8 cellular contexts compared by ENCODE assay signal in the genomic region with DNA sequence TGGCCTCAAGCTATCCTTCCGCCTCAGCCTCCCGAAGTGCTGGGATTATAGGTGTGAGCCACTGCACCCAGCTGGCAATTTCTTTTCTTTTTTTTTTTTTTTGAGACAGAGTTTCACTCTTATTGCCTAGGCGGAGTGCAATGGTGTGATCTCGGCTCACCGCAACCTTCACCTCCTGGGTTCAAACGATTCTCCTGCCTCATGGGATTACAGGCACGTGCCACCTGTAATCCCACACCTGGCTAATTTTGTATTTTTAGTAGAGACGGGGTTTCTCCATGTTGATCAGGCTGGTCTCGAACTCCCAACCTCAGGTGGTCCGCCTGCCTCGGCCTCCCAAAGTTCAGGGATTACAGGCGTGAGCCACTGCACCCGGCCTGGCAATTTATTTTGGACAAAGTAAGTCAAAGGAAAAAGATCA. TPM values are rescaled to one million over a fixed set of nuclear protein-coding genes. Genes with fewer than 3 reads are reported as not detected.
DNase-seq lines count a peak whose midpoint lies in the region; ATAC-seq and TF ChIP-seq lines count a peak whose summit lies in the region.
"Not testable (repeated sequence)": the region's sequence is repeated elsewhere in the genome, so short reads cannot be mapped to it uniquely, and the experiment has no call there.

No MANE protein-coding gene starts in this region.

- peak overlapping the region; percentile 92 to 96 (median 93) for H3K4me3 Mint-ChIP-seq in CD4-positive, alpha-beta memory T cell
- H3K4me3 Mint-ChIP-seq in WTC11 = peak overlapping the region; percentile 27
- H3K4me3 Mint-ChIP-seq in stimulated activated naive CD8-positive, alpha-beta T cell treated with anti-CD3 and anti-CD28 coated beads, Interleukin-15, amount 100 ng/mL, for 72 hours = peak overlapping the region; percentile 93

- ATAC-seq in WTC11; activated naive CD4-positive, alpha-beta T cell treated with anti-CD3 and anti-CD28 coated beads, Interleukin-2, amount 50 U/mL, for 72 hours; left lung; stimulated activated naive CD8-positive, alpha-beta T cell treated with anti-CD3 and anti-CD28 coated beads, Interleukin-15, amount 100 ng/mL, for 72 hours: not testable (repeated sequence)

- not testable (repeated sequence) for H3K9ac ChIP-seq in KMS-11

- peaks cover 75% of the 10 kb centered on the region for H3K4me1 ChIP-seq in CD4-positive, alpha-beta memory T cell (ENCODE audit: insufficient read depth, low read length)
- peaks cover 75% of the 10 kb centered on the region for H3K4me1 ChIP-seq in KMS-11 (ENCODE audit: low read depth, poor library complexity, severe bottlenecking)
- H3K4me1 ChIP-seq in effector memory CD4-positive, alpha-beta T cell (ENCODE audit: control insufficient read depth, insufficient read depth, low read length, poor library complexity, severe bottlenecking) = peaks cover 57% of the 10 kb centered on the region
- peaks cover 50 to 85% of the 10 kb centered on the region in 2 donors for H3K4me1 ChIP-seq in left lung
- peaks cover 80 to 83% of the 10 kb centered on the region in 2 experiments for H3K4me1 ChIP-seq in neutrophil (ENCODE audit: control insufficient read depth in 1 of 2, insufficient read depth in 1 of 2, low read depth in 1 of 2, low read length in 1 of 2)

- POLR2A ChIA-PET in CD4-positive, alpha-beta memory T cell (lab: Charles Lee; ENCODE audit: partially characterized antibody) = interaction anchor here (0.6 to 18.5 kb wide), 15 partner anchors 7 to 454 kb away, joined by 3 to 620 read pairs (median 37); a partner anchor contains a TSS
- POLR2A ChIA-PET in WTC11 (lab: Charles Lee) = interaction anchor here (1.1 kb wide), 1 partner anchor 134 kb away, joined by 3 read pairs; no protein-coding TSS in a partner anchor

- H3K36me3 Mint-ChIP-seq in CD4-positive, alpha-beta memory T cell = peaks cover 13 to 39% of the 10 kb centered on the region in 2 donors
- not testable (repeated sequence) for H3K36me3 Mint-ChIP-seq in WTC11
- peaks cover 20 to 62% of the 10 kb centered on the region in 2 donors for H3K36me3 Mint-ChIP-seq in activated naive CD4-positive, alpha-beta T cell treated with anti-CD3 and anti-CD28 coated beads, Interleukin-2, amount 50 U/mL, for 72 hours

- not testable (repeated sequence) for H3K27me3 ChIP-seq in CD4-positive, alpha-beta memory T cell (ENCODE audit: insufficient read depth, low read length); KMS-11 (ENCODE audit: insufficient read depth, low read depth); effector memory CD4-positive, alpha-beta T cell (replicated peaks; ENCODE audit: control insufficient read depth, insufficient read depth, low read length, poor library complexity, severe bottlenecking); left lung; neutrophil

- not testable (repeated sequence) for TF ChIP-seq CTCF in KMS-11 (conservative IDR thresholded peaks at IDR 0.05; ENCODE audit: low read depth, low read length); WTC11 (IDR thresholded peaks at IDR 0.05); left lung (IDR thresholded peaks at IDR 0.05); neutrophil (IDR thresholded peaks at IDR 0.05)

- H3K27ac ChIP-seq in CD4-positive, alpha-beta memory T cell (ENCODE audit: low read depth, low read length) = peak overlapping the region; percentile 82
- H3K27ac ChIP-seq in KMS-11 = not testable (repeated sequence)
- peak overlapping the region; percentile 86 for H3K27ac ChIP-seq in effector memory CD4-positive, alpha-beta T cell (ENCODE audit: insufficient read depth, low read length, poor library complexity, severe bottlenecking)
- H3K27ac ChIP-seq in left lung = peak overlapping the region; percentile 90 to 93
- H3K27ac ChIP-seq in neutrophil = peak overlapping the region; percentile 96

- not testable (repeated sequence) for H2AFZ ChIP-seq in KMS-11 (ENCODE audit: low read depth)

- peak overlapping the region in 1 of 2 donors; percentile 94 for H3K4me3 ChIP-seq in CD4-positive, alpha-beta memory T cell (ENCODE audit: low read length in 2 of 2)
- not testable (repeated sequence) for H3K4me3 ChIP-seq in KMS-11 (IDR thresholded peaks at IDR 0.05; ENCODE audit: insufficient read depth, low read depth, low read length)
- peak overlapping the region; percentile 36 for H3K4me3 ChIP-seq in effector memory CD4-positive, alpha-beta T cell (ENCODE audit: insufficient read depth, low read depth, low read length, poor library complexity, severe bottlenecking)
- H3K4me3 ChIP-seq in left lung (peak overlapping the region in 1 of 2 donors; percentile 88), neutrophil (ENCODE audit: low read depth in 1 of 2, low read length in 1 of 2) (peak overlapping the region; percentile 98 to 99)

- not testable (repeated sequence) for H4K20me1 ChIP-seq in KMS-11 (ENCODE audit: insufficient read depth)

- H3K79me2 ChIP-seq in KMS-11 (ENCODE audit: insufficient read depth, low read depth) = peaks cover 50% of the 10 kb centered on the region

- peaks cover 24% of the 10 kb centered on the region for H3K36me3 ChIP-seq in CD4-positive, alpha-beta memory T cell (ENCODE audit: insufficient read depth, low read length)
- H3K36me3 ChIP-seq in KMS-11 (ENCODE audit: insufficient read depth) = not testable (repeated sequence)
- peaks cover 16% of the 10 kb centered on the region for H3K36me3 ChIP-seq in effector memory CD4-positive, alpha-beta T cell (ENCODE audit: control insufficient read depth, insufficient read depth, low read length)
- H3K36me3 ChIP-seq in left lung (peaks cover 0 to 21% of the 10 kb centered on the region in 2 donors), neutrophil (peaks cover 36% of the 10 kb centered on the region)

- H3K4me2 ChIP-seq in KMS-11 = peak overlapping the region; percentile 92; the same call in 1 of the 2 replicates

- DNase-seq in CD4-positive, alpha-beta memory T cell = peak in 1 of 5 donors; percentile 38
- not testable (repeated sequence) for DNase-seq in WTC11 (ENCODE audit: low spot score); activated naive CD4-positive, alpha-beta T cell treated with anti-CD3 and anti-CD28 coated beads, Interleukin-2, amount 50 U/mL, for 72 hours (ENCODE audit: low spot score in 2 of 2); effector memory CD4-positive, alpha-beta T cell; left lung
- peak in 1 of 2 donors; percentile 45 for DNase-seq in stimulated activated naive CD8-positive, alpha-beta T cell treated with anti-CD3 and anti-CD28 coated beads, Interleukin-15, amount 100 ng/mL, for 72 hours

- not testable (repeated sequence) for H3K9me3 Mint-ChIP-seq in CD4-positive, alpha-beta memory T cell; WTC11; activated naive CD4-positive, alpha-beta T cell treated with anti-CD3 and anti-CD28 coated beads, Interleukin-2, amount 50 U/mL, for 72 hours; stimulated activated naive CD8-positive, alpha-beta T cell treated with anti-CD3 and anti-CD28 coated beads, Interleukin-15, amount 100 ng/mL, for 72 hours

- H3K4me1 Mint-ChIP-seq in CD4-positive, alpha-beta memory T cell = peaks cover 27 to 78% (median 53%) of the 10 kb centered on the region in 4 donors
- peaks cover 45% of the 10 kb centered on the region for H3K4me1 Mint-ChIP-seq in WTC11
- peaks cover 69% of the 10 kb centered on the region for H3K4me1 Mint-ChIP-seq in stimulated activated naive CD8-positive, alpha-beta T cell treated with anti-CD3 and anti-CD28 coated beads, Interleukin-15, amount 100 ng/mL, for 72 hours

- CTCF ChIA-PET in CD4-positive, alpha-beta memory T cell (lab: Charles Lee; ENCODE audit: partially characterized antibody) = interaction anchor here (1.0 to 6.3 kb wide), 12 partner anchors 11 to 158 kb away, joined by 3 to 47 read pairs (median 5); no protein-coding TSS in a partner anchor
- CTCF ChIA-PET in WTC11 (lab: Charles Lee) = interaction anchor here (0.7 to 6.3 kb wide), 6 partner anchors 12 to 253 kb away, joined by 3 to 58 read pairs (median 5); no protein-coding TSS in a partner anchor

- intact Hi-C loops in CD4-positive, alpha-beta memory T cell (cut with micrococcal nuclease) = loop anchor here (5.0 to 10.0 kb wide), 2 partner anchors 35 to 363 kb away; a partner anchor contains a TSS
- intact Hi-C loops in left lung (cut with DNase I) = not testable (repeated sequence)

- not testable (repeated sequence) for H3K27me3 Mint-ChIP-seq in CD4-positive, alpha-beta memory T cell; WTC11 (ENCODE audit: low read depth); stimulated activated naive CD8-positive, alpha-beta T cell treated with anti-CD3 and anti-CD28 coated beads, Interleukin-15, amount 100 ng/mL, for 72 hours

- peak overlapping the region; percentile 94 to 98 (median 96) for H3K27ac Mint-ChIP-seq in CD4-positive, alpha-beta memory T cell
- peak overlapping the region; percentile 85 for H3K27ac Mint-ChIP-seq in WTC11
- peak overlapping the region; percentile 98 to 100 for H3K27ac Mint-ChIP-seq in activated naive CD4-positive, alpha-beta T cell treated with anti-CD3 and anti-CD28 coated beads, Interleukin-2, amount 50 U/mL, for 72 hours
- peak overlapping the region; percentile 99 to 100 for H3K27ac Mint-ChIP-seq in stimulated activated naive CD8-positive, alpha-beta T cell treated with anti-CD3 and anti-CD28 coated beads, Interleukin-15, amount 100 ng/mL, for 72 hours

- H3K9me3 ChIP-seq in CD4-positive, alpha-beta memory T cell (ENCODE audit: control insufficient read depth in 1 of 2, low read length in 2 of 2); effector memory CD4-positive, alpha-beta T cell (ENCODE audit: control insufficient read depth, low read length); left lung; neutrophil: not testable (repeated sequence)

RNA-seq across cellular contexts. Expression of a gene that starts 2.4 kb away (rescaled TPM):
- 100 to 1,000 TPM; 101 to 103 TPM for total RNA-seq in CD4-positive, alpha-beta memory T cell
- 10 to 100 TPM in 1 of 2 donors, 1 to 10 TPM in 1; 6.2 to 11.1 TPM for polyA plus RNA-seq in CD4-positive, alpha-beta memory T cell
- 24.4 to 30.3 TPM (median 28.2 TPM) in 3 replicates for total RNA-seq in WTC11 (2021)
- total RNA-seq in activated naive CD4-positive, alpha-beta T cell treated with anti-CD3 and anti-CD28 coated beads, Interleukin-2, amount 50 U/mL, for 72 hours = 100 to 1,000 TPM; 262 to 294 TPM
- total RNA-seq in left lung = 10 to 100 TPM; 45.7 to 52.7 TPM

RNA-seq across cellular contexts. Expression of a gene that starts 27.3 kb away (rescaled TPM):
- 10 to 100 TPM; 19.5 to 22.5 TPM for total RNA-seq in CD4-positive, alpha-beta memory T cell
- 10 to 100 TPM in 1 of 2 donors, 1 to 10 TPM in 1; 4.0 to 20.5 TPM for polyA plus RNA-seq in CD4-positive, alpha-beta memory T cell
- total RNA-seq in WTC11 (2021) = 11.2 to 15.1 TPM (median 13.7 TPM) in 3 replicates
- 10 to 100 TPM; 22.0 to 35.1 TPM for total RNA-seq in activated naive CD4-positive, alpha-beta T cell treated with anti-CD3 and anti-CD28 coated beads, Interleukin-2, amount 50 U/mL, for 72 hours
- 1 to 10 TPM in 1 of 2 donors, under 1 TPM in 1; 0.79 to 1.4 TPM for total RNA-seq in left lung

RNA-seq across cellular contexts. Expression of a gene that starts 40.5 kb away (rescaled TPM):
- 1 to 10 TPM; 5.3 to 5.5 TPM for total RNA-seq in CD4-positive, alpha-beta memory T cell
- under 1 TPM; 0.21 to 0.52 TPM for polyA plus RNA-seq in CD4-positive, alpha-beta memory T cell
- total RNA-seq in WTC11 (2021) (1.5 to 3.2 TPM (median 2.7 TPM) in 3 replicates), left lung (1 to 10 TPM; 2.8 to 3.3 TPM)
- 1 to 10 TPM in 1 of 2 donors, under 1 TPM in 1; 0.46 to 1.8 TPM for total RNA-seq in activated naive CD4-positive, alpha-beta T cell treated with anti-CD3 and anti-CD28 coated beads, Interleukin-2, amount 50 U/mL, for 72 hours

Comparison
In these comparisons a context has a peak if more than half of its experiments do, and no peak if none do; other contexts are left out.
1. H3K4me3 Mint-ChIP-seq: peak in every context shown above with its lines; median percentile 93 in CD4-positive, alpha-beta memory T cell; 93 in stimulated activated naive CD8-positive, alpha-beta T cell treated with anti-CD3 and anti-CD28 coated beads, Interleukin-15, amount 100 ng/mL, for 72 hours; 27 in WTC11.